In genomic region chr15:73127302-73127936, GRCh38 we compare ENCODE assay signal across 8 cellular contexts.
DNase-seq lines count a peak whose midpoint lies in the region; ATAC-seq and TF ChIP-seq lines count a peak whose summit lies in the region.

No MANE protein-coding gene starts in this region.

- in situ Hi-C loops in T47D (cut with HindIII; ENCODE audit: low pct_unique_long_range_greater_than_20kb, low sequenced_read_pairs) = no loop called here

- no peak overlapping the region for H3K9ac ChIP-seq in NT2/D1 (ENCODE audit: insufficient read length, low read depth)

- DNase-seq in DMS53 (lab: John Stamatoyannopoulos, UW) (peak; percentile 55), DMS53 treated with DMSO at 0.1 percent for 48 hours (lab: John Stamatoyannopoulos, UW; ENCODE audit: unreplicated experiment) (no peak), GM19240 (ENCODE audit: insufficient read length, low spot score) (peak; percentile 8), NT2/D1 (ENCODE audit: low read depth, low spot score) (peak; percentile 38), T47D (ENCODE audit: low read depth in 1 of 2, low spot score in 1 of 2) (peak; percentile 23 to 56), lung (ENCODE audit: low spot score) (no peak), GDM1 (lab: John Stamatoyannopoulos, UW) (no peak)

- peaks cover 2% of the 10 kb centered on the region for H3K4me1 ChIP-seq in NT2/D1 (ENCODE audit: insufficient read depth, insufficient read length)
- no peaks in the 10 kb centered on the region for H3K4me1 ChIP-seq in lung (ENCODE audit: control insufficient read depth in 2 of 2, insufficient read depth in 2 of 2, low read length in 2 of 2)

- 67 to 82% methylated on average over 2 of the region's 2 CpGs for WGBS in lung, 2 donors

- H3K27ac ChIP-seq in lung (ENCODE audit: low read depth in 1 of 2, low read length in 1 of 2) = no peak overlapping the region

- H3K27me3 ChIP-seq in NT2/D1 (ENCODE audit: insufficient read depth, insufficient read length) = no peaks in the 10 kb centered on the region
- no peaks in the 10 kb centered on the region for H3K27me3 ChIP-seq in lung (ENCODE audit: control insufficient read depth, insufficient read depth)

- H3K9me3 ChIP-seq in NT2/D1 (ENCODE audit: insufficient read depth, low read length) (no peaks in the 10 kb centered on the region), lung (ENCODE audit: control insufficient read depth in 2 of 2, insufficient read depth in 1 of 2, low read length in 1 of 2) (no peaks in the 10 kb centered on the region)

- H3K36me3 ChIP-seq in NT2/D1 (ENCODE audit: insufficient read depth, insufficient read length, low read length) (peaks cover 12% of the 10 kb centered on the region), lung (ENCODE audit: control insufficient read depth in 2 of 2, insufficient read depth in 2 of 2, low read length in 2 of 2) (peaks cover 7% of the 10 kb centered on the region in 2 donors)

- TF ChIP-seq CTCF in lung (IDR thresholded peaks at IDR 0.05; ENCODE audit: control extremely low read depth, extremely low read depth) = peak; percentile 35

- ATAC-seq in lung (ENCODE audit: insufficient read depth, low FRiP score) (no peak), GM19455 (IDR thresholded peaks at IDR 0.05; ENCODE audit: unreplicated experiment) (no peak)

- H3K4me3 ChIP-seq in NT2/D1 (ENCODE audit: insufficient read length, low read depth) (no peak overlapping the region), lung (no peak overlapping the region)

Comparison
In these comparisons a context has a peak if more than half of its experiments do, and no peak if none do; other contexts are left out.
1. DNase-seq: peak in DMS53 (single experiment), GM19240 (single experiment), NT2/D1 (single experiment) and T47D (2 of 2); none in DMS53 treated with DMSO at 0.1 percent for 48 hours (single experiment), lung (single experiment) and GDM1 (single experiment).